In the genomic region with DNA sequence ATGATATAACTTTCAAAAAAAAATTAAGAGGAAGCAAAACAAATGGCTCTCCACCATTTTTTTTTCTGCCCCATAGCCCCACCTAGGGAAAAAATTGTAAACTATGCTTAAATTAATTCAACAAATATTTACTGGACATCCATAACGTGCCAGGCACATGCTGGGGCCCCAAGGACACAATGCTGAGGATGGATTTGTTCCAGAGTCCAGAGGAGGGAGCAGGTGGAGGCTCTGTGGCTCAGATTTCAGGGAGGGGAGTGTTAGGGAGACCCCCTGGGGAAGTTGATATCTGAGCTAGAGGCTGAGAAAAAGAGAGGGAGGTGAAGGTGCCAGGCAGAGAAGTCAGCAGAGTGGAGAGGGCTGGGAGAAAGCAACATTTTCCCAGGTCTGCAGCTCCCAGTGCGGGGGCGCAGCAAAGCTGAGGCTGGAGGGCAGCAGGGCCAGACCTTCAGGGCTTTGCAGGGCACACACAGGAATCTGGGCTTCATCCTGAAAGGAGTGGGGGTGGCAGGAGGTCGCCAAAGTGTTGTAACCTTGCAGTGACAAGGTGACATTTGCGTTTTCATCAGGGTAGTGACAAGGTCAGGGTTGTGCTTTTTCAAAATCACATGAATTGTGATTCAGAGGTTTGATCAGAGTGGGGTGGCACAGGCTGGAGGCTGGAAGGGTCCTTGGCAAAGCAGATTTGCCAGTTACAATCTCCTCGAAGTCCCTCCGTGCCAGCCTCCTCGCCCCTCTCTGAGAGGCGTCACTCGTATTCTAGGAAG, we compare ENCODE assay signal across 12 cellular contexts.
DNase-seq lines count a peak whose midpoint lies in the region; ATAC-seq and TF ChIP-seq lines count a peak whose summit lies in the region.
"Had no signal": no experiment of that assay in that cellular context is flagged by ENCODE, and none has a peak within 500 bp of the region (broad histone marks: within the 10 kb centered on the region; RNA-seq: fewer than 3 reads in every experiment).

No MANE protein-coding gene starts in this region.

- CTCF ChIA-PET in activated CD4-positive, alpha-beta memory T cell treated with anti-CD3 and anti-CD28 coated beads for 36 hours (lab: Charles Lee) = no interaction called here

- H3K4me1 ChIP-seq in RWPE2 (ENCODE audit: insufficient read depth, poor library complexity, severe bottlenecking) (peaks cover 18% of the 10 kb centered on the region), mesodermal cell (ENCODE audit: control insufficient read depth, insufficient read depth, low read length, poor library complexity, severe bottlenecking) (peaks cover 3% of the 10 kb centered on the region)

- WGBS in mesodermal cell (ENCODE audit: insufficient coverage in 2 of 2), 2 experiments = 74 to 82% methylated on average over 9 of the region's 10 CpGs

- DNase-seq in DMS 273 (lab: John Stamatoyannopoulos, UW; ENCODE audit: unreplicated experiment) = peak; percentile 70
- peak; percentile 18 for DNase-seq in MV-4-11 (lab: John Stamatoyannopoulos, UW)
- no peak for DNase-seq in RWPE2 (ENCODE audit: low spot score)
- DNase-seq in activated CD4-positive, alpha-beta memory T cell treated with anti-CD3 and anti-CD28 coated beads for 36 hours = no peak
- no peak for DNase-seq in Right ventricle myocardium superior
- no peak for DNase-seq in T-helper 17 cell
- DNase-seq: AML-193, NCI-H1694 treated with DMSO at 0.1 percent for 48 hours, occipital lobe had no signal

- no peaks in the 10 kb centered on the region for H3K9me3 Mint-ChIP-seq in activated CD4-positive, alpha-beta memory T cell treated with anti-CD3 and anti-CD28 coated beads for 36 hours

- peaks cover 4% of the 10 kb centered on the region for H3K27me3 Mint-ChIP-seq in activated CD4-positive, alpha-beta memory T cell treated with anti-CD3 and anti-CD28 coated beads for 36 hours
- no peaks in the 10 kb centered on the region for H3K27me3 Mint-ChIP-seq in T-helper 17 cell

- no peaks in the 10 kb centered on the region for H3K9me3 ChIP-seq in RWPE2 (ENCODE audit: severe bottlenecking)
- H3K9me3 ChIP-seq in mesodermal cell (ENCODE audit: control insufficient read depth, low read length) = peaks cover 7% of the 10 kb centered on the region
- H3K9me3 ChIP-seq in T-helper 17 cell (ENCODE audit: control insufficient read depth, low read length, poor library complexity, severe bottlenecking) = no peaks in the 10 kb centered on the region

- intact Hi-C loops in activated CD4-positive, alpha-beta memory T cell treated with anti-CD3 and anti-CD28 coated beads for 36 hours (cut with micrococcal nuclease) = no loop called here
- intact Hi-C loops in Right ventricle myocardium superior (cut with DNase I) = no loop called here

- no peak overlapping the region for H3K27ac Mint-ChIP-seq in activated CD4-positive, alpha-beta memory T cell treated with anti-CD3 and anti-CD28 coated beads for 36 hours
- H3K27ac Mint-ChIP-seq in T-helper 17 cell = no peak overlapping the region

- POLR2A ChIA-PET in activated CD4-positive, alpha-beta memory T cell treated with anti-CD3 and anti-CD28 coated beads for 36 hours (lab: Charles Lee) = no interaction called here

- H3K4me3 ChIP-seq in RWPE2 (ENCODE audit: severe bottlenecking) = no peak overlapping the region
- H3K4me3 ChIP-seq in mesodermal cell (ENCODE audit: extremely low read depth, insufficient read depth, low read length, poor library complexity, severe bottlenecking) = no peak overlapping the region

- no peaks in the 10 kb centered on the region for H3K27me3 ChIP-seq in RWPE2 (ENCODE audit: insufficient read depth, poor library complexity, severe bottlenecking)

- H3K4me3 Mint-ChIP-seq in activated CD4-positive, alpha-beta memory T cell treated with anti-CD3 and anti-CD28 coated beads for 36 hours = no peak overlapping the region
- no peak overlapping the region for H3K4me3 Mint-ChIP-seq in T-helper 17 cell
- H3K4me3 Mint-ChIP-seq: brain had no signal

- H3K4me1 Mint-ChIP-seq in activated CD4-positive, alpha-beta memory T cell treated with anti-CD3 and anti-CD28 coated beads for 36 hours (ENCODE audit: low read depth) = no peaks in the 10 kb centered on the region
- no peaks in the 10 kb centered on the region for H3K4me1 Mint-ChIP-seq in T-helper 17 cell

- H3K36me3 ChIP-seq in RWPE2 (ENCODE audit: low read depth) = no peaks in the 10 kb centered on the region
- H3K36me3 ChIP-seq in mesodermal cell (ENCODE audit: control insufficient read depth, insufficient read depth, low read length) = no peaks in the 10 kb centered on the region

- H3K27ac ChIP-seq in RWPE2 (ENCODE audit: poor library complexity, severe bottlenecking) (peak overlapping the region; percentile 66), mesodermal cell (ENCODE audit: low read depth, low read length, severe bottlenecking) (peak overlapping the region; percentile 65)

- H3K36me3 Mint-ChIP-seq in activated CD4-positive, alpha-beta memory T cell treated with anti-CD3 and anti-CD28 coated beads for 36 hours = no peaks in the 10 kb centered on the region
- no peaks in the 10 kb centered on the region for H3K36me3 Mint-ChIP-seq in T-helper 17 cell (ENCODE audit: low read depth)

- ATAC-seq in RWPE2 (ENCODE audit: low read depth) (0 out of 3 replicates have a peak, but pooled peaks have one; percentile 9), GM18873 (IDR thresholded peaks at IDR 0.05; ENCODE audit: low FRiP score, unreplicated experiment) (no peak), Right ventricle myocardium superior (ENCODE audit: poor library complexity) (no peak), T-helper 17 cell (no peak)

- peak; percentile 27 for TF ChIP-seq CTCF in RWPE2 (IDR thresholded peaks at IDR 0.05; ENCODE audit: poor library complexity, severe bottlenecking)

Comparison
In these comparisons a context has a peak if more than half of its experiments do, and no peak if none do; other contexts are left out.
1. DNase-seq: peak in DMS 273 (single experiment) and MV-4-11 (single experiment); none in RWPE2 (single experiment), activated CD4-positive, alpha-beta memory T cell treated with anti-CD3 and anti-CD28 coated beads for 36 hours (single experiment), Right ventricle myocardium superior (single experiment) and T-helper 17 cell (0 of 3).